In genomic region chr5:98789029-98789428, GRCh38 we compare ENCODE assay signal across 22 cellular contexts. TPM values are rescaled to one million over a fixed set of nuclear protein-coding genes. Genes with fewer than 3 reads are reported as not detected.
DNase-seq lines count a peak whose midpoint lies in the region; ATAC-seq and TF ChIP-seq lines count a peak whose summit lies in the region.
"Had no signal": no experiment of that assay in that cellular context is flagged by ENCODE, and none has a peak within 500 bp of the region (broad histone marks: within the 10 kb centered on the region; RNA-seq: fewer than 3 reads in every experiment).

No MANE protein-coding gene starts in this region.

- peaks cover 63% of the 10 kb centered on the region for H3K4me1 Mint-ChIP-seq in GM23338
- H3K4me1 Mint-ChIP-seq in naive thymus-derived CD8-positive, alpha-beta T cell: peaks cover 16 to 62% (median 28%) of the 10 kb centered on the region in 4 donors

- H3K4me1 ChIP-seq in GM23338 (ENCODE audit: insufficient read depth) (peaks cover 56% of the 10 kb centered on the region), esophagus muscularis mucosa (peaks cover 38 to 100% (median 98%) of the 10 kb centered on the region in 4 donors), osteoblast (ENCODE audit: insufficient read depth, low read length) (peaks cover 61% of the 10 kb centered on the region), thyroid gland (peaks cover 65 to 79% of the 10 kb centered on the region in 2 donors), MM.1S (ENCODE audit: low read length) (no peaks in the 10 kb centered on the region)

- H3K27ac ChIP-seq in GM23338 (ENCODE audit: low read depth) (no peak overlapping the region), esophagus muscularis mucosa (replicated peaks in 1 of 4) (peak overlapping the region in 3 of 4 donors; percentile 62 to 67 (median 64)), osteoblast (ENCODE audit: low read depth, low read length) (peak overlapping the region; percentile 16), thyroid gland (peak overlapping the region; percentile 13 to 73 (median 68)), MM.1S (ENCODE audit: low read length) (no peak overlapping the region)
- H3K27ac ChIP-seq: BLaER1, HL-60, Peyer's patch, SJCRH30 had no signal

- peak overlapping the region; percentile 4; the same call in 1 of the 2 replicates for H3K27ac Mint-ChIP-seq in GM23338
- peak overlapping the region in 1 of 10 donors; percentile 4 for H3K27ac Mint-ChIP-seq in naive thymus-derived CD8-positive, alpha-beta T cell
- H3K27ac Mint-ChIP-seq: CD8-positive, alpha-beta T cell had no signal

- H3K4me3 Mint-ChIP-seq in GM23338: no peak overlapping the region
- no peak overlapping the region for H3K4me3 Mint-ChIP-seq in naive thymus-derived CD8-positive, alpha-beta T cell
- H3K4me3 Mint-ChIP-seq: CD8-positive, alpha-beta T cell had no signal

- TF ChIP-seq POLR2A in esophagus muscularis mucosa (IDR thresholded peaks at IDR 0.05; ENCODE audit: low read depth) (no peak), thyroid gland (IDR thresholded peaks at IDR 0.05) (no peak)

- H3K27me3 Mint-ChIP-seq in GM23338 (ENCODE audit: insufficient read depth, low read depth, poor library complexity): no peaks in the 10 kb centered on the region
- no peaks in the 10 kb centered on the region for H3K27me3 Mint-ChIP-seq in naive thymus-derived CD8-positive, alpha-beta T cell

- H3K9me2 ChIP-seq in GM23338 (ENCODE audit: insufficient read depth) (no peaks in the 10 kb centered on the region), MM.1S (replicated peaks; ENCODE audit: insufficient read depth, low read length) (no peaks in the 10 kb centered on the region)

- H3K79me2 ChIP-seq in GM23338 (replicated peaks; ENCODE audit: insufficient read depth): peaks cover 87% of the 10 kb centered on the region
- H3K79me2 ChIP-seq in osteoblast (ENCODE audit: insufficient read depth, low read length): peaks cover 97% of the 10 kb centered on the region
- H3K79me2 ChIP-seq in MM.1S (ENCODE audit: low read length): no peaks in the 10 kb centered on the region

- H3F3A ChIP-seq in GM23338 (replicated peaks; ENCODE audit: low read depth) (no peaks in the 10 kb centered on the region), MM.1S (ENCODE audit: insufficient read depth, low read length) (no peaks in the 10 kb centered on the region)

- TF ChIP-seq EP300 in esophagus muscularis mucosa (IDR thresholded peaks at IDR 0.05): no peak

- TF ChIP-seq CTCF in GM23338 (conservative IDR thresholded peaks at IDR 0.05; ENCODE audit: low read depth in 2 of 2): no peak
- TF ChIP-seq CTCF in esophagus muscularis mucosa (IDR thresholded peaks at IDR 0.05): no peak
- TF ChIP-seq CTCF in osteoblast (IDR thresholded peaks at IDR 0.05; ENCODE audit: extremely low read depth, low read depth, low read length): no peak
- no peak for TF ChIP-seq CTCF in thyroid gland (IDR thresholded peaks at IDR 0.05)
- TF ChIP-seq CTCF in MM.1S (IDR thresholded peaks at IDR 0.05; ENCODE audit: low read length): no peak

- no peak overlapping the region for H3K9ac ChIP-seq in MM.1S (ENCODE audit: low read length)
- H3K9ac ChIP-seq: BLaER1 had no signal

- H3K4me2 ChIP-seq in GM23338 (peak overlapping the region; percentile 29), osteoblast (ENCODE audit: insufficient read depth, low read length) (no peak overlapping the region), MM.1S (ENCODE audit: low read depth, low read length) (no peak overlapping the region)
- H3K4me2 ChIP-seq: BLaER1 had no signal

- POLR2A ChIA-PET in naive thymus-derived CD8-positive, alpha-beta T cell (lab: Charles Lee): no interaction called here

- H4K20me1 ChIP-seq in GM23338 (replicated peaks; ENCODE audit: insufficient read depth) (peaks cover 12% of the 10 kb centered on the region), osteoblast (ENCODE audit: insufficient read depth, low read length) (peaks cover 76% of the 10 kb centered on the region), MM.1S (ENCODE audit: insufficient read depth, low read length) (no peaks in the 10 kb centered on the region)

- H3K4me3 ChIP-seq in GM23338 (no peak overlapping the region), esophagus muscularis mucosa (no peak overlapping the region), osteoblast (ENCODE audit: insufficient read depth, low read length) (no peak overlapping the region), thyroid gland (replicated peaks in 1 of 3) (no peak overlapping the region), MM.1S (ENCODE audit: low read length) (no peak overlapping the region)
- H3K4me3 ChIP-seq: BLaER1, HAP-1, Peyer's patch, SJCRH30 had no signal

- 74% methylated on average over 3 of the region's 3 CpGs for WGBS in esophagus muscularis mucosa
- 67 to 73% methylated on average over 3 of the region's 3 CpGs for WGBS in thyroid gland, 2 donors

- H3K9me3 Mint-ChIP-seq in GM23338: no peaks in the 10 kb centered on the region
- no peaks in the 10 kb centered on the region for H3K9me3 Mint-ChIP-seq in naive thymus-derived CD8-positive, alpha-beta T cell
- H3K9me3 Mint-ChIP-seq: CD8-positive, alpha-beta T cell had no signal

- H3K9me3 ChIP-seq in esophagus muscularis mucosa (no peaks in the 10 kb centered on the region), osteoblast (ENCODE audit: low read depth, low read length) (no peaks in the 10 kb centered on the region), thyroid gland (no peaks in the 10 kb centered on the region), MM.1S (replicated peaks; ENCODE audit: insufficient read depth, low read length) (no peaks in the 10 kb centered on the region)
- H3K9me3 ChIP-seq: HAP-1, Peyer's patch, SJCRH30 had no signal

- H3K36me3 ChIP-seq in GM23338 (ENCODE audit: insufficient read depth) (no peaks in the 10 kb centered on the region; the same call in 1 of the 2 replicates), esophagus muscularis mucosa (peaks cover 9 to 35% (median 17%) of the 10 kb centered on the region in 4 donors), osteoblast (ENCODE audit: insufficient read depth, low read length) (peaks cover 79% of the 10 kb centered on the region), thyroid gland (peaks cover 5% of the 10 kb centered on the region in 2 donors), MM.1S (replicated peaks; ENCODE audit: insufficient read depth, low read length) (no peaks in the 10 kb centered on the region)

- intact Hi-C loops in esophagus muscularis mucosa (cut with DNase I) (no loop called here), thyroid gland (cut with DNase I) (no loop called here)

- DNase-seq in GM23338 (ENCODE audit: low spot score): no peak
- DNase-seq in esophagus muscularis mucosa (ENCODE audit: extremely low spot score): no peak
- no peak for DNase-seq in osteoblast (ENCODE audit: insufficient read length, low spot score, missing footprints)
- no peak for DNase-seq in thyroid gland
- DNase-seq in MM.1S: no peak
- no peak for DNase-seq in DMS79 treated with DMSO at 0.1 percent for 48 hours (lab: John Stamatoyannopoulos, UW)
- no peak for DNase-seq in naive thymus-derived CD8-positive, alpha-beta T cell
- DNase-seq: ACHN; CD8-positive, alpha-beta T cell; GF-D8; KG1; NCI-H1694; NCI-H2081; NCI-H2171; NCI-H345; NCI-H526; Peyer's patch; SJCRH30 had no signal

- ATAC-seq in GM23338 (no peak), GM21367 (IDR thresholded peaks at IDR 0.05; ENCODE audit: unreplicated experiment) (no peak)
- ATAC-seq in naive thymus-derived CD8-positive, alpha-beta T cell: no peak
- ATAC-seq: CD8-positive, alpha-beta T cell had no signal

- H3K27me3 ChIP-seq in GM23338 (ENCODE audit: insufficient read depth) (no peaks in the 10 kb centered on the region), esophagus muscularis mucosa (no peaks in the 10 kb centered on the region), osteoblast (ENCODE audit: insufficient read depth, low read length) (no peaks in the 10 kb centered on the region), thyroid gland (no peaks in the 10 kb centered on the region), MM.1S (replicated peaks; ENCODE audit: insufficient read depth, low read length) (no peaks in the 10 kb centered on the region)
- H3K27me3 ChIP-seq: BLaER1, Peyer's patch, SJCRH30 had no signal

- peaks cover 15% of the 10 kb centered on the region for H3K36me3 Mint-ChIP-seq in GM23338 (ENCODE audit: low read depth)
- peaks cover 0 to 28% (median 4%) of the 10 kb centered on the region in 3 donors for H3K36me3 Mint-ChIP-seq in naive thymus-derived CD8-positive, alpha-beta T cell

- H2AFZ ChIP-seq in GM23338 (no peak overlapping the region), osteoblast (ENCODE audit: low read length) (no peak overlapping the region), MM.1S (ENCODE audit: low read length) (no peak overlapping the region)

TF ChIP-seq in GM23338, 12 proteins besides CTCF, POLR2A, EP300 and RAD21 (continues in another document):
- TF ChIP-seq EZH2 (IDR thresholded peaks at IDR 0.05; ENCODE audit: low read depth, unreplicated experiment) (no peak), CREB1 (CRISPR knock-in tag; IDR thresholded peaks at IDR 0.05; ENCODE audit: low read depth) (no peak), NANOG (IDR thresholded peaks at IDR 0.05; ENCODE audit: borderline replicate concordance) (no peak), JUNB (IDR thresholded peaks at IDR 0.05; ENCODE audit: unreplicated experiment) (no peak), STAT1 (IDR thresholded peaks at IDR 0.05; ENCODE audit: unreplicated experiment) (no peak)

RNA-seq across cellular contexts. Expression of gene RGMB, which starts 15.6 kb away (rescaled TPM):
- 34.1 and 34.3 TPM in 2 replicates for total RNA-seq in GM23338 (2014; rRNA removed; shearing (Covaris generic))
- 20.5 and 21.7 TPM in 2 replicates for polyA plus RNA-seq in GM23338 (2016; fragmentation: Nextera tagmentation; extraction: Ambion mirVana)
- total RNA-seq in esophagus muscularis mucosa: 100 to 1,000 TPM; 145 to 198 (median 183) TPM
- 70.9 and 81.3 TPM in 2 replicates for total RNA-seq in osteoblast
- total RNA-seq in thyroid gland: 10 to 100 TPM; 25.3 to 29.7 (median 27.5) TPM
- total RNA-seq in naive thymus-derived CD8-positive, alpha-beta T cell: 10 to 100 TPM; 23.0 to 25.0 TPM
- polyA plus RNA-seq in naive thymus-derived CD8-positive, alpha-beta T cell: 1 to 10 TPM; 2.0 to 4.2 (median 3.6) TPM

Comparison
In these comparisons a context has a peak if more than half of its experiments do, and no peak if none do; other contexts are left out.
1. H3K27ac ChIP-seq: peak in esophagus muscularis mucosa (3 of 4), osteoblast (single experiment) and thyroid gland (3 of 3); none in GM23338 (single experiment) and MM.1S (single experiment).